Comparison of ENCODE assay signal across 3 cellular contexts in genomic region chr2:105496271-105496670, GRCh38.
TF ChIP-seq lines count a peak whose summit lies in the region.

No MANE protein-coding gene starts in this region.

TF ChIP-seq in GM23338, 12 proteins besides CTCF, POLR2A, EP300 and RAD21 (continued from another document and continues in another):
- TF ChIP-seq, protein P1, sequence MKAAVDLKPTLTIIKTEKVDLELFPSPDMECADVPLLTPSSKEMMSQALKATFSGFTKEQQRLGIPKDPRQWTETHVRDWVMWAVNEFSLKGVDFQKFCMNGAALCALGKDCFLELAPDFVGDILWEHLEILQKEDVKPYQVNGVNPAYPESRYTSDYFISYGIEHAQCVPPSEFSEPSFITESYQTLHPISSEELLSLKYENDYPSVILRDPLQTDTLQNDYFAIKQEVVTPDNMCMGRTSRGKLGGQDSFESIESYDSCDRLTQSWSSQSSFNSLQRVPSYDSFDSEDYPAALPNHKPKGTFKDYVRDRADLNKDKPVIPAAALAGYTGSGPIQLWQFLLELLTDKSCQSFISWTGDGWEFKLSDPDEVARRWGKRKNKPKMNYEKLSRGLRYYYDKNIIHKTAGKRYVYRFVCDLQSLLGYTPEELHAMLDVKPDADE (IDR thresholded peaks at IDR 0.05): no peak
- TF ChIP-seq JUNB (IDR thresholded peaks at IDR 0.05; ENCODE audit: unreplicated experiment) (no peak), ZNF114 (CRISPR knock-in tag; IDR thresholded peaks at IDR 0.05) (no peak), STAT1 (IDR thresholded peaks at IDR 0.05; ENCODE audit: unreplicated experiment) (no peak), EZH2 (IDR thresholded peaks at IDR 0.05; ENCODE audit: low read depth, unreplicated experiment) (no peak), POLR2AphosphoS5 (IDR thresholded peaks at IDR 0.05; ENCODE audit: low read depth) (no peak), EZH2phosphoT487 (IDR thresholded peaks at IDR 0.05; ENCODE audit: unreplicated experiment) (no peak), CREB1 (CRISPR knock-in tag; IDR thresholded peaks at IDR 0.05; ENCODE audit: low read depth) (no peak)
- TF ChIP-seq, protein P2, sequence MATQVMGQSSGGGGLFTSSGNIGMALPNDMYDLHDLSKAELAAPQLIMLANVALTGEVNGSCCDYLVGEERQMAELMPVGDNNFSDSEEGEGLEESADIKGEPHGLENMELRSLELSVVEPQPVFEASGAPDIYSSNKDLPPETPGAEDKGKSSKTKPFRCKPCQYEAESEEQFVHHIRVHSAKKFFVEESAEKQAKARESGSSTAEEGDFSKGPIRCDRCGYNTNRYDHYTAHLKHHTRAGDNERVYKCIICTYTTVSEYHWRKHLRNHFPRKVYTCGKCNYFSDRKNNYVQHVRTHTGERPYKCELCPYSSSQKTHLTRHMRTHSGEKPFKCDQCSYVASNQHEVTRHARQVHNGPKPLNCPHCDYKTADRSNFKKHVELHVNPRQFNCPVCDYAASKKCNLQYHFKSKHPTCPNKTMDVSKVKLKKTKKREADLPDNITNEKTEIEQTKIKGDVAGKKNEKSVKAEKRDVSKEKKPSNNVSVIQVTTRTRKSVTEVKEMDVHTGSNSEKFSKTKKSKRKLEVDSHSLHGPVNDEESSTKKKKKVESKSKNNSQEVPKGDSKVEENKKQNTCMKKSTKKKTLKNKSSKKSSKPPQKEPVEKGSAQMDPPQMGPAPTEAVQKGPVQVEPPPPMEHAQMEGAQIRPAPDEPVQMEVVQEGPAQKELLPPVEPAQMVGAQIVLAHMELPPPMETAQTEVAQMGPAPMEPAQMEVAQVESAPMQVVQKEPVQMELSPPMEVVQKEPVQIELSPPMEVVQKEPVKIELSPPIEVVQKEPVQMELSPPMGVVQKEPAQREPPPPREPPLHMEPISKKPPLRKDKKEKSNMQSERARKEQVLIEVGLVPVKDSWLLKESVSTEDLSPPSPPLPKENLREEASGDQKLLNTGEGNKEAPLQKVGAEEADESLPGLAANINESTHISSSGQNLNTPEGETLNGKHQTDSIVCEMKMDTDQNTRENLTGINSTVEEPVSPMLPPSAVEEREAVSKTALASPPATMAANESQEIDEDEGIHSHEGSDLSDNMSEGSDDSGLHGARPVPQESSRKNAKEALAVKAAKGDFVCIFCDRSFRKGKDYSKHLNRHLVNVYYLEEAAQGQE (IDR thresholded peaks at IDR 0.05; ENCODE audit: unreplicated experiment): no peak

TF ChIP-seq in K562, 482 proteins besides CTCF, POLR2A, EP300 and RAD21 (continues in another document):
- TF ChIP-seq, protein P3, sequence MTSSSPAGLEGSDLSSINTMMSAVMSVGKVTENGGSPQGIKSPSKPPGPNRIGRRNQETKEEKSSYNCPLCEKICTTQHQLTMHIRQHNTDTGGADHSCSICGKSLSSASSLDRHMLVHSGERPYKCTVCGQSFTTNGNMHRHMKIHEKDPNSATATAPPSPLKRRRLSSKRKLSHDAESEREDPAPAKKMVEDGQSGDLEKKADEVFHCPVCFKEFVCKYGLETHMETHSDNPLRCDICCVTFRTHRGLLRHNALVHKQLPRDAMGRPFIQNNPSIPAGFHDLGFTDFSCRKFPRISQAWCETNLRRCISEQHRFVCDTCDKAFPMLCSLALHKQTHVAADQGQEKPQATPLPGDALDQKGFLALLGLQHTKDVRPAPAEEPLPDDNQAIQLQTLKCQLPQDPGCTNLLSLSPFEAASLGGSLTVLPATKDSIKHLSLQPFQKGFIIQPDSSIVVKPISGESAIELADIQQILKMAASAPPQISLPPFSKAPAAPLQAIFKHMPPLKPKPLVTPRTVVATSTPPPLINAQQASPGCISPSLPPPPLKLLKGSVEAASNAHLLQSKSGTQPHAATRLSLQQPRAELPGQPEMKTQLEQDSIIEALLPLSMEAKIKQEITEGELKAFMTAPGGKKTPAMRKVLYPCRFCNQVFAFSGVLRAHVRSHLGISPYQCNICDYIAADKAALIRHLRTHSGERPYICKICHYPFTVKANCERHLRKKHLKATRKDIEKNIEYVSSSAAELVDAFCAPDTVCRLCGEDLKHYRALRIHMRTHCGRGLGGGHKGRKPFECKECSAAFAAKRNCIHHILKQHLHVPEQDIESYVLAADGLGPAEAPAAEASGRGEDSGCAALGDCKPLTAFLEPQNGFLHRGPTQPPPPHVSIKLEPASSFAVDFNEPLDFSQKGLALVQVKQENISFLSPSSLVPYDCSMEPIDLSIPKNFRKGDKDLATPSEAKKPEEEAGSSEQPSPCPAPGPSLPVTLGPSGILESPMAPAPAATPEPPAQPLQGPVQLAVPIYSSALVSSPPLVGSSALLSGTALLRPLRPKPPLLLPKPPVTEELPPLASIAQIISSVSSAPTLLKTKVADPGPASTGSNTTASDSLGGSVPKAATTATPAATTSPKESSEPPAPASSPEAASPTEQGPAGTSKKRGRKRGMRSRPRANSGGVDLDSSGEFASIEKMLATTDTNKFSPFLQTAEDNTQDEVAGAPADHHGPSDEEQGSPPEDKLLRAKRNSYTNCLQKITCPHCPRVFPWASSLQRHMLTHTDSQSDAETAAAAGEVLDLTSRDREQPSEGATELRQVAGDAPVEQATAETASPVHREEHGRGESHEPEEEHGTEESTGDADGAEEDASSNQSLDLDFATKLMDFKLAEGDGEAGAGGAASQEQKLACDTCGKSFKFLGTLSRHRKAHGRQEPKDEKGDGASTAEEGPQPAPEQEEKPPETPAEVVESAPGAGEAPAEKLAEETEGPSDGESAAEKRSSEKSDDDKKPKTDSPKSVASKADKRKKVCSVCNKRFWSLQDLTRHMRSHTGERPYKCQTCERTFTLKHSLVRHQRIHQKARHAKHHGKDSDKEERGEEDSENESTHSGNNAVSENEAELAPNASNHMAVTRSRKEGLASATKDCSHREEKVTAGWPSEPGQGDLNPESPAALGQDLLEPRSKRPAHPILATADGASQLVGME (CRISPR knock-in tag; IDR thresholded peaks at IDR 0.05): no peak
- TF ChIP-seq CHD1 (IDR thresholded peaks at IDR 0.05; ENCODE audit: low read length) (no peak), MAFK (IDR thresholded peaks at IDR 0.05; ENCODE audit: low read length) (no peak), CHD4 (IDR thresholded peaks at IDR 0.05; ENCODE audit: insufficient read depth, insufficient replicate concordance, low read depth, low read length, poor library complexity, severe bottlenecking) (no peak)

TF ChIP-seq in WTC11, 78 proteins besides CTCF, POLR2A, EP300 and RAD21 (continued from another document):
- TF ChIP-seq, protein P4, sequence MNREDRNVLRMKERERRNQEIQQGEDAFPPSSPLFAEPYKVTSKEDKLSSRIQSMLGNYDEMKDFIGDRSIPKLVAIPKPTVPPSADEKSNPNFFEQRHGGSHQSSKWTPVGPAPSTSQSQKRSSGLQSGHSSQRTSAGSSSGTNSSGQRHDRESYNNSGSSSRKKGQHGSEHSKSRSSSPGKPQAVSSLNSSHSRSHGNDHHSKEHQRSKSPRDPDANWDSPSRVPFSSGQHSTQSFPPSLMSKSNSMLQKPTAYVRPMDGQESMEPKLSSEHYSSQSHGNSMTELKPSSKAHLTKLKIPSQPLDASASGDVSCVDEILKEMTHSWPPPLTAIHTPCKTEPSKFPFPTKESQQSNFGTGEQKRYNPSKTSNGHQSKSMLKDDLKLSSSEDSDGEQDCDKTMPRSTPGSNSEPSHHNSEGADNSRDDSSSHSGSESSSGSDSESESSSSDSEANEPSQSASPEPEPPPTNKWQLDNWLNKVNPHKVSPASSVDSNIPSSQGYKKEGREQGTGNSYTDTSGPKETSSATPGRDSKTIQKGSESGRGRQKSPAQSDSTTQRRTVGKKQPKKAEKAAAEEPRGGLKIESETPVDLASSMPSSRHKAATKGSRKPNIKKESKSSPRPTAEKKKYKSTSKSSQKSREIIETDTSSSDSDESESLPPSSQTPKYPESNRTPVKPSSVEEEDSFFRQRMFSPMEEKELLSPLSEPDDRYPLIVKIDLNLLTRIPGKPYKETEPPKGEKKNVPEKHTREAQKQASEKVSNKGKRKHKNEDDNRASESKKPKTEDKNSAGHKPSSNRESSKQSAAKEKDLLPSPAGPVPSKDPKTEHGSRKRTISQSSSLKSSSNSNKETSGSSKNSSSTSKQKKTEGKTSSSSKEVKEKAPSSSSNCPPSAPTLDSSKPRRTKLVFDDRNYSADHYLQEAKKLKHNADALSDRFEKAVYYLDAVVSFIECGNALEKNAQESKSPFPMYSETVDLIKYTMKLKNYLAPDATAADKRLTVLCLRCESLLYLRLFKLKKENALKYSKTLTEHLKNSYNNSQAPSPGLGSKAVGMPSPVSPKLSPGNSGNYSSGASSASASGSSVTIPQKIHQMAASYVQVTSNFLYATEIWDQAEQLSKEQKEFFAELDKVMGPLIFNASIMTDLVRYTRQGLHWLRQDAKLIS (CRISPR knock-in tag; IDR thresholded peaks at IDR 0.05; ENCODE audit: borderline replicate concordance): no peak
- TF ChIP-seq NFE2L1 (CRISPR knock-in tag; IDR thresholded peaks at IDR 0.05): no peak
- no peak for TF ChIP-seq PRRX2 (CRISPR knock-in tag; IDR thresholded peaks at IDR 0.05)
- TF ChIP-seq FOXJ3 (CRISPR knock-in tag; IDR thresholded peaks at IDR 0.05; ENCODE audit: borderline replicate concordance): no peak
- no peak for TF ChIP-seq ERG (CRISPR knock-in tag; IDR thresholded peaks at IDR 0.05)
- TF ChIP-seq, protein P5, sequence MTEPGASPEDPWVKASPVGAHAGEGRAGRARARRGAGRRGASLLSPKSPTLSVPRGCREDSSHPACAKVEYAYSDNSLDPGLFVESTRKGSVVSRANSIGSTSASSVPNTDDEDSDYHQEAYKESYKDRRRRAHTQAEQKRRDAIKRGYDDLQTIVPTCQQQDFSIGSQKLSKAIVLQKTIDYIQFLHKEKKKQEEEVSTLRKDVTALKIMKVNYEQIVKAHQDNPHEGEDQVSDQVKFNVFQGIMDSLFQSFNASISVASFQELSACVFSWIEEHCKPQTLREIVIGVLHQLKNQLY (CRISPR knock-in tag; IDR thresholded peaks at IDR 0.05): no peak
- no peak for TF ChIP-seq IRF2 (CRISPR knock-in tag; IDR thresholded peaks at IDR 0.05; ENCODE audit: borderline replicate concordance, low read depth)
- TF ChIP-seq EMX1 (CRISPR knock-in tag; IDR thresholded peaks at IDR 0.05): no peak
- no peak for TF ChIP-seq ZNF416 (CRISPR knock-in tag; IDR thresholded peaks at IDR 0.05)
- TF ChIP-seq ETV6 (CRISPR knock-in tag; IDR thresholded peaks at IDR 0.05): no peak
- TF ChIP-seq ZNF232 (CRISPR knock-in tag; IDR thresholded peaks at IDR 0.05): no peak
- TF ChIP-seq, protein P6, sequence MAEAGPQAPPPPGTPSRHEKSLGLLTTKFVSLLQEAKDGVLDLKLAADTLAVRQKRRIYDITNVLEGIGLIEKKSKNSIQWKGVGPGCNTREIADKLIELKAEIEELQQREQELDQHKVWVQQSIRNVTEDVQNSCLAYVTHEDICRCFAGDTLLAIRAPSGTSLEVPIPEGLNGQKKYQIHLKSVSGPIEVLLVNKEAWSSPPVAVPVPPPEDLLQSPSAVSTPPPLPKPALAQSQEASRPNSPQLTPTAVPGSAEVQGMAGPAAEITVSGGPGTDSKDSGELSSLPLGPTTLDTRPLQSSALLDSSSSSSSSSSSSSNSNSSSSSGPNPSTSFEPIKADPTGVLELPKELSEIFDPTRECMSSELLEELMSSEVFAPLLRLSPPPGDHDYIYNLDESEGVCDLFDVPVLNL (CRISPR knock-in tag; IDR thresholded peaks at IDR 0.05; ENCODE audit: borderline replicate concordance, low read depth): no peak
- no peak for TF ChIP-seq CDX4 (CRISPR knock-in tag; IDR thresholded peaks at IDR 0.05; ENCODE audit: borderline replicate concordance)
- no peak for TF ChIP-seq SMAD4 (CRISPR knock-in tag; IDR thresholded peaks at IDR 0.05)
- TF ChIP-seq, protein P7, sequence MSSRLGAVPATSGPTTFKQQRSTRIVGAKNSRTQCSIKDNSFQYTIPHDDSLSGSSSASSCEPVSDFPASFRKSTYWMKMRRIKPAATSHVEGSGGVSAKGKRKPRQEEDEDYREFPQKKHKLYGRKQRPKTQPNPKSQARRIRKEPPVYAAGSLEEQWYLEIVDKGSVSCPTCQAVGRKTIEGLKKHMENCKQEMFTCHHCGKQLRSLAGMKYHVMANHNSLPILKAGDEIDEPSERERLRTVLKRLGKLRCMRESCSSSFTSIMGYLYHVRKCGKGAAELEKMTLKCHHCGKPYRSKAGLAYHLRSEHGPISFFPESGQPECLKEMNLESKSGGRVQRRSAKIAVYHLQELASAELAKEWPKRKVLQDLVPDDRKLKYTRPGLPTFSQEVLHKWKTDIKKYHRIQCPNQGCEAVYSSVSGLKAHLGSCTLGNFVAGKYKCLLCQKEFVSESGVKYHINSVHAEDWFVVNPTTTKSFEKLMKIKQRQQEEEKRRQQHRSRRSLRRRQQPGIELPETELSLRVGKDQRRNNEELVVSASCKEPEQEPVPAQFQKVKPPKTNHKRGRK (CRISPR knock-in tag; IDR thresholded peaks at IDR 0.05; ENCODE audit: borderline replicate concordance): no peak
TF ChIP-seq in WTC11: peak in this region for 0.
